ENCODE assay signal across 9 cellular contexts in genomic region chr1:22428672-22429071, GRCh38. TPM values are rescaled to one million over a fixed set of nuclear protein-coding genes. Genes with fewer than 3 reads are reported as not detected.
DNase-seq lines count a peak whose midpoint lies in the region; ATAC-seq and TF ChIP-seq lines count a peak whose summit lies in the region.
"Had no signal": no experiment of that assay in that cellular context is flagged by ENCODE, and none has a peak within 500 bp of the region (broad histone marks: within the 10 kb centered on the region; RNA-seq: fewer than 3 reads in every experiment).

No MANE protein-coding gene starts in this region.

- intact Hi-C loops in A673 (cut with micrococcal nuclease; ENCODE audit: unreplicated experiment) = loop anchor here (10.0 kb wide), 1 partner anchor 506 kb away; no protein-coding TSS in a partner anchor
- intact Hi-C loops in OCI-LY7 (cut with micrococcal nuclease; ENCODE audit: unreplicated experiment) = loop anchor here (2.0 kb wide), 1 partner anchor 22 kb away; the partner anchor contains the start of gene ZBTB40
- intact Hi-C loops in upper lobe of right lung (cut with DNase I) = no loop called here

- H3K4me2 ChIP-seq in OCI-LY7 (ENCODE audit: low read length) = peak overlapping the region; percentile 75

- no peaks in the 10 kb centered on the region for H3K9me3 ChIP-seq in A673 (ENCODE audit: low read depth, low read length, poor library complexity, severe bottlenecking)
- 0 out of 2 replicates have a peak, but pooled peaks cover 3% of the 10 kb centered on the region for H3K9me3 ChIP-seq in OCI-LY7 (ENCODE audit: low read length)
- H3K9me3 ChIP-seq in upper lobe of right lung = no peaks in the 10 kb centered on the region
- H3K9me3 ChIP-seq: HAP-1 had no signal

- no peaks in the 10 kb centered on the region for H4K20me1 ChIP-seq in OCI-LY7 (ENCODE audit: insufficient read depth, low read length)

- CTCF ChIA-PET in A673 (lab: Charles Lee) = no interaction called here
- CTCF ChIA-PET in OCI-LY7 (lab: Charles Lee; ENCODE audit: unreplicated experiment) = no interaction called here

- H2AFZ ChIP-seq in OCI-LY7 (ENCODE audit: low read length) = peak overlapping the region; percentile 100

- H3K27ac ChIP-seq in A673 (ENCODE audit: low read depth, low read length, poor library complexity, severe bottlenecking) = no peak overlapping the region
- H3K27ac ChIP-seq in OCI-LY7 (ENCODE audit: low read depth, low read length, poor library complexity, severe bottlenecking) = no peak overlapping the region
- H3K27ac ChIP-seq in brain microvascular endothelial cell = no peak overlapping the region
- H3K27ac ChIP-seq in upper lobe of right lung = no peak overlapping the region

- in situ Hi-C loops in brain microvascular endothelial cell (cut with HindIII; ENCODE audit: low pct_ligation_motif_present, low sequenced_read_pairs) = no loop called here

- H3K79me2 ChIP-seq in OCI-LY7 (ENCODE audit: insufficient read depth, low read depth, low read length) = no peaks in the 10 kb centered on the region

- H3K27me3 ChIP-seq in A673 (replicated peaks; ENCODE audit: insufficient read depth, low read depth, low read length, poor library complexity) = no peaks in the 10 kb centered on the region
- H3K27me3 ChIP-seq in brain microvascular endothelial cell (replicated peaks) = no peaks in the 10 kb centered on the region
- H3K27me3 ChIP-seq in upper lobe of right lung = no peaks in the 10 kb centered on the region

- ATAC-seq in upper lobe of right lung (peak; percentile 86), GM21360 (IDR thresholded peaks at IDR 0.05; ENCODE audit: unreplicated experiment) (no peak)

- H3K4me1 ChIP-seq in A673 (ENCODE audit: insufficient read depth, low read length, poor library complexity, severe bottlenecking) (no peaks in the 10 kb centered on the region), OCI-LY7 (ENCODE audit: insufficient read depth, low read length, poor library complexity, severe bottlenecking) (peaks cover 22% of the 10 kb centered on the region), upper lobe of right lung (no peaks in the 10 kb centered on the region)
- H3K4me1 ChIP-seq: HAP-1 had no signal

- H3K36me3 ChIP-seq in A673 (ENCODE audit: insufficient read depth, low read length, poor library complexity, severe bottlenecking) (no peaks in the 10 kb centered on the region), OCI-LY7 (ENCODE audit: insufficient read depth, low read length) (no peaks in the 10 kb centered on the region), brain microvascular endothelial cell (replicated peaks) (no peaks in the 10 kb centered on the region), upper lobe of right lung (no peaks in the 10 kb centered on the region)
- H3K36me3 ChIP-seq: HAP-1 had no signal

- H3K4me3 ChIP-seq in A673 (ENCODE audit: low read depth, low read length, poor library complexity, severe bottlenecking) (peak overlapping the region; percentile 42), GM12864 (ENCODE audit: low read depth, low read length) (peak overlapping the region; percentile 45), OCI-LY7 (ENCODE audit: low read depth, low read length, poor library complexity, severe bottlenecking) (peak overlapping the region; percentile 77), brain microvascular endothelial cell (ENCODE audit: low read depth, low read length) (peak overlapping the region; percentile 47), upper lobe of right lung (peak overlapping the region; percentile 49)
- H3K4me3 ChIP-seq: HAP-1 had no signal

- BruUV-seq in A673 (replicated peaks; lab: Mats Ljungman, UMichigan) (no TSS peak), OCI-LY7 (replicated peaks; lab: Mats Ljungman, UMichigan) (no TSS peak)

- POLR2A ChIA-PET in A673 (lab: Charles Lee; ENCODE audit: low non-redundant PET) = no interaction called here
- POLR2A ChIA-PET in OCI-LY7 (lab: Charles Lee) = interaction anchor here (0.7 to 0.8 kb wide), 2 partner anchors 11 to 493 kb away, joined by 3 read pairs; no protein-coding TSS in a partner anchor

- DNase-seq in A673 (ENCODE audit: low spot score) = peak; percentile 77
- DNase-seq in GM12864 (ENCODE audit: low read depth) = no peak
- DNase-seq in OCI-LY7 (ENCODE audit: low spot score) = peak; percentile 88
- peak; percentile 51 for DNase-seq in brain microvascular endothelial cell
- DNase-seq in kidney tubule cell (ENCODE audit: low spot score) = peak; percentile 34
- no peak for DNase-seq in upper lobe of right lung
- no peak for DNase-seq in occipital lobe (lab: John Stamatoyannopoulos, UW)

- no peak for TF ChIP-seq CTCF in A673 (conservative IDR thresholded peaks at IDR 0.05; ENCODE audit: low read depth, low read length)
- no peak for TF ChIP-seq CTCF in GM12864 (IDR thresholded peaks at IDR 0.05; ENCODE audit: low read depth, low read length, missing control alignments)
- no peak for TF ChIP-seq CTCF in OCI-LY7 (conservative IDR thresholded peaks at IDR 0.05; ENCODE audit: low read length)
- TF ChIP-seq CTCF in brain microvascular endothelial cell (IDR thresholded peaks at IDR 0.05; ENCODE audit: low read depth, low read length, missing control alignments) = no peak
- TF ChIP-seq CTCF in upper lobe of right lung (IDR thresholded peaks at IDR 0.05) = no peak

- H3K9me2 ChIP-seq in OCI-LY7 (ENCODE audit: insufficient read depth, low read length) = no peaks in the 10 kb centered on the region

RNA-seq across cellular contexts. Expression of gene ZBTB40, which starts 23.0 kb away (rescaled TPM):
- 21.8 and 25.3 TPM in 2 replicates for total RNA-seq in A673 (2021)
- 15.6 and 16.6 TPM in 2 replicates for total RNA-seq in OCI-LY7 (2014; rRNA removed; shearing (Covaris generic))
- 15.6 and 17.3 TPM in 2 replicates for total RNA-seq in OCI-LY7 (2022)
- total RNA-seq in upper lobe of right lung = 24.9 TPM
- 12.2 TPM for total RNA-seq in occipital lobe

Comparison
In these comparisons a context has a peak if more than half of its experiments do, and no peak if none do; other contexts are left out.
1. DNase-seq: peak in A673 (single experiment), OCI-LY7 (single experiment), brain microvascular endothelial cell (single experiment) and kidney tubule cell (single experiment); none in GM12864 (single experiment), upper lobe of right lung (single experiment) and occipital lobe (single experiment).
2. Peak in every context shown above with its lines, with median percentiles within 50 percentile points of each other: H3K4me3 ChIP-seq.